ENCODE assay signal across 8 cellular contexts in the genomic region with DNA sequence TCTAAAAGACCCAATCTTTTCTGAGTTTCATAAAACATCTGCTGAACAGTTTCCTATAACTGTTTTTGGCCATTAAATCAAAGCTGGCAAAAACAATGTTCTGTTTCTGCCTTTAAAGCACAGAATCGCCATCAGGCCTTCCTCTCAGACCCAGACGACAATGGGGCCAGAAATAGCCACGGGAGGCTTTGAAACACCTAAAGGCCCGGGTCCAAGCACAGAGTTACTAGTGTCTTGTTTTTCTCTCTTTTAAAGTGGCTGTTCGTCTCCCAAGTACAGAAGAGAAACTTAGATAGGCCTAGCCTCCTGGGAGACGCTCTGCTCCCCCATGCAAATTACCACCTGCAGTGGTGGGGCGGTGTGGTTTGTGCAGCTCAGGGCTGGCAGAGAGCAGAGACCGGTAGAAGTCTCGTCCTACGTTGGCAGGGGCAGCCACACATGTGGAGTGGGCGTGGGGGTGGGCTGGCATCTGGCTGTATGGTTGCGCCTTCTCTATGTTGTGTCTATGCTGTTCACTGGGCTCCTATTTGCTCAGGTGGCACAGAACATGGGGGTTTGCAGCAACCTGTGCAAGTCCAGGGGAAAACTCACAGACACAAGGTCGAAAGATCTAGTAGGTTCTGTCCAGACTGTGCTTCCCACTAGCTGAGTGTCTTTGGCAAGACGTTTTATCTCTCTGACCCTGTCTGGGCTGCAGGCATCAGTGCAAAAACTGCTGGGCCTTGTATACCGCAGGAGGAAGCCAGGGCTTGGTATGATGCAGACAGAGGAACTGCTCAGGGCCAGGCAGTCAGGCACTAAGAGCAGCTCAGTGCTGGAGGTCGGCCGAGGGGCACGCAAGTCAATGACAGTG. TPM values are rescaled to one million over a fixed set of nuclear protein-coding genes. Genes with fewer than 3 reads are reported as not detected.
DNase-seq lines count a peak whose midpoint lies in the region; ATAC-seq and TF ChIP-seq lines count a peak whose summit lies in the region.

No MANE protein-coding gene starts in this region.

- H2BK5ac ChIP-seq in neuronal stem cell (ENCODE audit: low read length) = no peak overlapping the region

- no peak overlapping the region for H2BK12ac ChIP-seq in neuronal stem cell (ENCODE audit: low read length)

- H3K4ac ChIP-seq in neuronal stem cell (ENCODE audit: low read length) = no peak overlapping the region

- no peaks in the 10 kb centered on the region for H3K9me2 ChIP-seq in SK-N-SH

- H3K4me1 ChIP-seq in KMS-11 (ENCODE audit: low read depth, poor library complexity, severe bottlenecking) = peaks cover 83% of the 10 kb centered on the region
- H3K4me1 ChIP-seq in neuronal stem cell (ENCODE audit: control insufficient read depth in 2 of 2, insufficient read depth in 1 of 2, low read depth in 1 of 2, low read length in 2 of 2) = peaks cover 0 to 2% of the 10 kb centered on the region in 2 donors
- peaks cover 0 to 25% of the 10 kb centered on the region in 2 experiments; a peak in 2 of 4 replicates for H3K4me1 ChIP-seq in SK-N-SH (ENCODE audit: control insufficient read depth in 1 of 2, insufficient read depth in 2 of 2, low read depth in 1 of 2, low read length in 1 of 2)

- H4K91ac ChIP-seq in neuronal stem cell (ENCODE audit: low read depth, low read length, poor library complexity) = no peak overlapping the region

- H2AFZ ChIP-seq in KMS-11 (ENCODE audit: low read depth) = peak overlapping the region; percentile 41; the same call in 1 of the 2 replicates
- no peak overlapping the region for H2AFZ ChIP-seq in neuronal stem cell (ENCODE audit: low read length)
- no peak overlapping the region; the same call in 1 of the 2 replicates for H2AFZ ChIP-seq in SK-N-SH (ENCODE audit: low read depth)

- no peak overlapping the region for H2BK15ac ChIP-seq in neuronal stem cell (ENCODE audit: low read length)

- POLR2A ChIA-PET in GM10248 (lab: Yijun Ruan, JAX) = interaction anchor here (0.6 kb wide), 1 partner anchor 12 kb away, joined by 3 read pairs; no protein-coding TSS in a partner anchor
- POLR2A ChIA-PET in SK-N-SH (lab: Yijun Ruan, JAX) = no interaction called here

- no peak for TF ChIP-seq CTCF in GM10248 (IDR thresholded peaks at IDR 0.05; ENCODE audit: control extremely low read depth, extremely low read depth, low read depth, missing control alignments)
- TF ChIP-seq CTCF in KMS-11 (conservative IDR thresholded peaks at IDR 0.05; ENCODE audit: low read depth, low read length) = no peak
- no peak for TF ChIP-seq CTCF in SK-N-SH (IDR thresholded peaks at IDR 0.05)

- DNase-seq in GM10248 (ENCODE audit: extremely low spot score) = peak; percentile 80
- peak; percentile 37 for DNase-seq in activated effector memory CD4-positive, alpha-beta T cell treated with Interleukin-2 at 50 U/mL for 16 hours
- no peak for DNase-seq in neuronal stem cell (ENCODE audit: low spot score)
- no peak for DNase-seq in NCI-H345 treated with DMSO at 0.1 percent for 48 hours (lab: John Stamatoyannopoulos, UW; ENCODE audit: unreplicated experiment)
- no peak for DNase-seq in pons (ENCODE audit: low spot score)
- no peak for DNase-seq in SK-N-SH

- H4K8ac ChIP-seq in neuronal stem cell (ENCODE audit: low read depth, low read length) = no peak overlapping the region

- no peaks in the 10 kb centered on the region for H3K36me3 ChIP-seq in KMS-11 (ENCODE audit: insufficient read depth)
- no peaks in the 10 kb centered on the region for H3K36me3 ChIP-seq in neuronal stem cell (replicated peaks in 1 of 2; ENCODE audit: control insufficient read depth in 2 of 2, insufficient read depth in 2 of 2, low read length in 2 of 2)
- H3K36me3 ChIP-seq in SK-N-SH (replicated peaks in 1 of 2; ENCODE audit: control insufficient read depth in 1 of 2, insufficient read depth in 2 of 2, low read length in 1 of 2) = no peaks in the 10 kb centered on the region

- WGBS in neuronal stem cell (ENCODE audit: extremely low coverage in 2 of 2, insufficient read length in 2 of 2, insufficient replicate concordance in 1 of 2), 2 donors = no CpG with 5 or more reads among the region's 18 CpGs
- 86% methylated on average over 17 of the region's 18 CpGs for WGBS in SK-N-SH (ENCODE audit: low lambda C conversion rate)

- H3K18ac ChIP-seq in neuronal stem cell (ENCODE audit: low read length) = peak overlapping the region; percentile 46

- TF ChIP-seq RAD21 in SK-N-SH (IDR thresholded peaks at IDR 0.05; ENCODE audit: low read length) = no peak

- CTCF ChIA-PET in GM10248 (lab: Yijun Ruan, JAX) (interaction anchor here (1.0 to 8.5 kb wide), 9 partner anchors 8 to 437 kb away, joined by 3 to 62 read pairs (median 4); a partner anchor contains a TSS), SK-N-SH (lab: Yijun Ruan, JAX) (interaction anchor here (1.2 to 3.9 kb wide), 4 partner anchors 12 to 453 kb away, joined by 3 to 15 read pairs (median 4); no protein-coding TSS in a partner anchor)

- H3K9ac ChIP-seq in KMS-11 (peak overlapping the region; percentile 72), neuronal stem cell (ENCODE audit: low read depth, low read length, poor library complexity) (no peak overlapping the region), SK-N-SH (no peak overlapping the region)

- H3K14ac ChIP-seq in neuronal stem cell (ENCODE audit: low read length) = peak overlapping the region; percentile 5

- H3K23ac ChIP-seq in neuronal stem cell (ENCODE audit: low read depth, low read length, poor library complexity) = no peak overlapping the region

- H4K20me1 ChIP-seq in KMS-11 (ENCODE audit: insufficient read depth) = no peaks in the 10 kb centered on the region
- no peaks in the 10 kb centered on the region for H4K20me1 ChIP-seq in SK-N-SH (ENCODE audit: insufficient read depth)

- H2BK120ac ChIP-seq in neuronal stem cell (ENCODE audit: low read depth, low read length) = no peak overlapping the region

- H3K79me2 ChIP-seq in KMS-11 (ENCODE audit: insufficient read depth, low read depth) (no peaks in the 10 kb centered on the region), SK-N-SH (ENCODE audit: insufficient read depth) (no peaks in the 10 kb centered on the region)

- H3F3A ChIP-seq in SK-N-SH (replicated peaks; ENCODE audit: insufficient read depth) = no peaks in the 10 kb centered on the region

- H3K27me3 ChIP-seq in KMS-11 (ENCODE audit: insufficient read depth, low read depth) = no peaks in the 10 kb centered on the region
- no peaks in the 10 kb centered on the region for H3K27me3 ChIP-seq in neuronal stem cell (ENCODE audit: control insufficient read depth in 3 of 3, insufficient read depth in 3 of 3, low read depth in 1 of 3, low read length in 3 of 3)
- H3K27me3 ChIP-seq in SK-N-SH (ENCODE audit: insufficient read depth) = no peaks in the 10 kb centered on the region; the same call in 1 of the 2 replicates

- no peak overlapping the region for H2AK5ac ChIP-seq in neuronal stem cell (ENCODE audit: low read depth, low read length)

- no peak overlapping the region for H3K4me3 ChIP-seq in KMS-11 (IDR thresholded peaks at IDR 0.05; ENCODE audit: insufficient read depth, low read depth, low read length)
- H3K4me3 ChIP-seq in neuronal stem cell (ENCODE audit: low read length in 2 of 2) = no peak overlapping the region
- H3K4me3 ChIP-seq in SK-N-SH (ENCODE audit: low read depth in 2 of 2, low read length in 1 of 2) = no peak overlapping the region

- no peaks in the 10 kb centered on the region for H3K79me1 ChIP-seq in neuronal stem cell (ENCODE audit: low read depth, low read length)

- peak overlapping the region; percentile 97 for H3K4me2 ChIP-seq in KMS-11
- H3K4me2 ChIP-seq in neuronal stem cell (ENCODE audit: insufficient read depth, low read length, poor library complexity, severe bottlenecking) = no peak overlapping the region
- no peak overlapping the region for H3K4me2 ChIP-seq in SK-N-SH

- peak overlapping the region; percentile 97 for H3K27ac ChIP-seq in KMS-11
- H3K27ac ChIP-seq in neuronal stem cell (replicated peaks; ENCODE audit: low read length) = no peak overlapping the region
- H3K27ac ChIP-seq in SK-N-SH (ENCODE audit: low read depth in 2 of 2, low read length in 1 of 2) = no peak overlapping the region

- ATAC-seq in GM21423 (IDR thresholded peaks at IDR 0.05; ENCODE audit: unreplicated experiment) = peak; percentile 93

- no peaks in the 10 kb centered on the region for H3K9me3 ChIP-seq in neuronal stem cell (replicated peaks in 1 of 2; ENCODE audit: control insufficient read depth in 2 of 2, insufficient read depth in 1 of 2, low read depth in 1 of 2, low read length in 2 of 2)
- H3K9me3 ChIP-seq in SK-N-SH = no peaks in the 10 kb centered on the region

- TF ChIP-seq EP300 in SK-N-SH (IDR thresholded peaks at IDR 0.05; ENCODE audit: borderline replicate concordance in 1 of 2, low read depth in 1 of 2, low read length in 1 of 2) = no peak

TF ChIP-seq in SK-N-SH, 30 proteins besides CTCF, POLR2A, EP300 and RAD21 (continues in another document):
- TF ChIP-seq SIN3A (IDR thresholded peaks at IDR 0.05; ENCODE audit: borderline replicate concordance, low read depth, low read length) (no peak), EZH2phosphoT487 (IDR thresholded peaks at IDR 0.05; ENCODE audit: borderline replicate concordance, low read depth) (no peak), GABPA (IDR thresholded peaks at IDR 0.05; ENCODE audit: low read depth) (no peak), MXI1 (IDR thresholded peaks at IDR 0.05; ENCODE audit: low read depth, low read length) (no peak), NFIC (IDR thresholded peaks at IDR 0.05; ENCODE audit: borderline replicate concordance) (no peak), TAF1 (IDR thresholded peaks at IDR 0.05; ENCODE audit: borderline replicate concordance, low read depth, low read length) (no peak), YY1 (IDR thresholded peaks at IDR 0.05; ENCODE audit: low read depth) (no peak)
- TF ChIP-seq, protein P1, sequence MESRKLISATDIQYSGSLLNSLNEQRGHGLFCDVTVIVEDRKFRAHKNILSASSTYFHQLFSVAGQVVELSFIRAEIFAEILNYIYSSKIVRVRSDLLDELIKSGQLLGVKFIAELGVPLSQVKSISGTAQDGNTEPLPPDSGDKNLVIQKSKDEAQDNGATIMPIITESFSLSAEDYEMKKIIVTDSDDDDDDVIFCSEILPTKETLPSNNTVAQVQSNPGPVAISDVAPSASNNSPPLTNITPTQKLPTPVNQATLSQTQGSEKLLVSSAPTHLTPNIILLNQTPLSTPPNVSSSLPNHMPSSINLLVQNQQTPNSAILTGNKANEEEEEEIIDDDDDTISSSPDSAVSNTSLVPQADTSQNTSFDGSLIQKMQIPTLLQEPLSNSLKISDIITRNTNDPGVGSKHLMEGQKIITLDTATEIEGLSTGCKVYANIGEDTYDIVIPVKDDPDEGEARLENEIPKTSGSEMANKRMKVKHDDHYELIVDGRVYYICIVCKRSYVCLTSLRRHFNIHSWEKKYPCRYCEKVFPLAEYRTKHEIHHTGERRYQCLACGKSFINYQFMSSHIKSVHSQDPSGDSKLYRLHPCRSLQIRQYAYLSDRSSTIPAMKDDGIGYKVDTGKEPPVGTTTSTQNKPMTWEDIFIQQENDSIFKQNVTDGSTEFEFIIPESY (IDR thresholded peaks at IDR 0.05; ENCODE audit: borderline replicate concordance, low read depth) = no peak

RNA-seq across cellular contexts. Expression of a gene that starts 23.6 kb away (rescaled TPM):
- polyA plus RNA-seq in neuronal stem cell (2013, experiment 1 of 2) = 0.33 TPM
- 0.37 TPM for polyA plus RNA-seq in neuronal stem cell (2013, experiment 2 of 2)
- 14.5 and 17.4 TPM in 2 replicates for polyA plus RNA-seq in SK-N-SH (2012; rRNA removed)
- polyA plus RNA-seq in SK-N-SH (2012; cell fraction: cytosol; rRNA removed) = 14.8 and 15.5 TPM in 2 replicates
- polyA plus RNA-seq in SK-N-SH (2012; cell fraction: nucleus; rRNA removed) = 11.9 and 17.6 TPM in 2 replicates

Comparison
In these comparisons a context has a peak if more than half of its experiments do, and no peak if none do; other contexts are left out.
1. DNase-seq: peak in GM10248 (single experiment) and activated effector memory CD4-positive, alpha-beta T cell treated with Interleukin-2 at 50 U/mL for 16 hours (single experiment); none in neuronal stem cell (single experiment), NCI-H345 treated with DMSO at 0.1 percent for 48 hours (single experiment), pons (single experiment) and SK-N-SH (single experiment).